8 cellular contexts compared by ENCODE assay signal in genomic region chr22:31943206-31943975, GRCh38. TPM values are rescaled to one million over a fixed set of nuclear protein-coding genes. Genes with fewer than 3 reads are reported as not detected.
DNase-seq lines count a peak whose midpoint lies in the region; ATAC-seq and TF ChIP-seq lines count a peak whose summit lies in the region.

No MANE protein-coding gene starts in this region.

- H3K4me3 ChIP-seq in H7 (ENCODE audit: insufficient read depth, low read depth, low read length) (peak overlapping the region; percentile 51), iPS-15b (ENCODE audit: low read depth, low read length) (peak overlapping the region; percentile 73)

- H3K9me3 Mint-ChIP-seq in activated CD8-positive, alpha-beta T cell treated with anti-CD3 and anti-CD28 coated beads for 36 hours = no peaks in the 10 kb centered on the region

- H3K4me1 Mint-ChIP-seq in activated CD8-positive, alpha-beta T cell treated with anti-CD3 and anti-CD28 coated beads for 36 hours (ENCODE audit: low read depth) = peaks cover 28% of the 10 kb centered on the region

- peaks cover 18% of the 10 kb centered on the region for H3K4me1 ChIP-seq in iPS-15b (ENCODE audit: control insufficient read depth, insufficient read depth, low read length)

- H3K9ac ChIP-seq in iPS-15b (ENCODE audit: low read depth, low read length) = peak overlapping the region; percentile 85

- no peak for ATAC-seq in activated CD8-positive, alpha-beta T cell treated with anti-CD3 and anti-CD28 coated beads for 36 hours
- ATAC-seq in stimulated activated naive CD8-positive, alpha-beta T cell treated with anti-CD3 and anti-CD28 coated beads, Interleukin-15, Interleukin-2, amounts not matched to agents 100 U/mL and 50 U/mL, for 24 hours = no peak
- no peak for ATAC-seq in HG02759 (IDR thresholded peaks at IDR 0.05; ENCODE audit: unreplicated experiment)
- no peak for ATAC-seq in HG02610 (IDR thresholded peaks at IDR 0.05; ENCODE audit: unreplicated experiment)
- ATAC-seq in HG03354 (IDR thresholded peaks at IDR 0.05; ENCODE audit: poor library complexity, severe bottlenecking, unreplicated experiment) = no peak

- no peak overlapping the region for H3K4me3 Mint-ChIP-seq in activated CD8-positive, alpha-beta T cell treated with anti-CD3 and anti-CD28 coated beads for 36 hours

- DNase-seq in H7 = peak; percentile 36
- DNase-seq in activated CD8-positive, alpha-beta T cell treated with anti-CD3 and anti-CD28 coated beads for 36 hours = no peak
- DNase-seq in stimulated activated naive CD8-positive, alpha-beta T cell treated with anti-CD3 and anti-CD28 coated beads, Interleukin-15, Interleukin-2, amounts not matched to agents 100 U/mL and 50 U/mL, for 24 hours = peak; percentile 21
- DNase-seq in activated gamma-delta T cell (lab: John Stamatoyannopoulos, UW) = no peak

- H3K27me3 Mint-ChIP-seq in activated CD8-positive, alpha-beta T cell treated with anti-CD3 and anti-CD28 coated beads for 36 hours = no peaks in the 10 kb centered on the region

- intact Hi-C loops in activated CD8-positive, alpha-beta T cell treated with anti-CD3 and anti-CD28 coated beads for 36 hours (cut with micrococcal nuclease) = loop anchor here (10.0 kb wide), 1 partner anchor 189 kb away; the partner anchor contains the start of genes DEPDC5 and PRR14L

- CTCF ChIA-PET in activated CD8-positive, alpha-beta T cell treated with anti-CD3 and anti-CD28 coated beads for 36 hours (lab: Charles Lee) = interaction anchor here (1.6 to 2.3 kb wide), 2 partner anchors 27 to 278 kb away, joined by 6 read pairs; no protein-coding TSS in a partner anchor

- peak overlapping the region; percentile 96 for H3K27ac Mint-ChIP-seq in activated CD8-positive, alpha-beta T cell treated with anti-CD3 and anti-CD28 coated beads for 36 hours

- H3K36me3 Mint-ChIP-seq in activated CD8-positive, alpha-beta T cell treated with anti-CD3 and anti-CD28 coated beads for 36 hours (ENCODE audit: low read depth) = peaks cover 14% of the 10 kb centered on the region

- H3K36me3 ChIP-seq in H7 (replicated peaks; ENCODE audit: control insufficient read depth, insufficient read depth, low read length) = peaks cover 3% of the 10 kb centered on the region
- no peaks in the 10 kb centered on the region for H3K36me3 ChIP-seq in iPS-15b (ENCODE audit: control insufficient read depth, insufficient read depth, low read length)

- H3K9me3 ChIP-seq in iPS-15b (ENCODE audit: control insufficient read depth, insufficient read depth, low read length) = no peaks in the 10 kb centered on the region

- no peak for TF ChIP-seq CTCF in activated CD8-positive, alpha-beta T cell treated with anti-CD3 and anti-CD28 coated beads for 36 hours (IDR thresholded peaks at IDR 0.05)

- POLR2A ChIA-PET in activated CD8-positive, alpha-beta T cell treated with anti-CD3 and anti-CD28 coated beads for 36 hours (lab: Charles Lee) = interaction anchor here (0.9 kb wide), 2 partner anchors 267 to 282 kb away, joined by 3 read pairs; partner anchors contain the start of gene PISD

- no peaks in the 10 kb centered on the region for H3K27me3 ChIP-seq in H7 (ENCODE audit: control insufficient read depth, insufficient read depth, low read length)
- peaks cover 6% of the 10 kb centered on the region for H3K27me3 ChIP-seq in iPS-15b (ENCODE audit: control insufficient read depth, insufficient read depth, low read length)

RNA-seq across cellular contexts. Expression of gene YWHAH, which starts 0.9 kb away (rescaled TPM):
- total RNA-seq in H7 (2014; rRNA removed; shearing (Covaris generic)) = 217 and 229 TPM in 2 replicates
- 100 to 1,000 TPM; 123 to 126 TPM for total RNA-seq in activated CD8-positive, alpha-beta T cell treated with anti-CD3 and anti-CD28 coated beads for 36 hours

Comparison
In these comparisons a context has a peak if more than half of its experiments do, and no peak if none do; other contexts are left out.
1. DNase-seq: peak in H7 (single experiment) and stimulated activated naive CD8-positive, alpha-beta T cell treated with anti-CD3 and anti-CD28 coated beads, Interleukin-15, Interleukin-2, amounts not matched to agents 100 U/mL and 50 U/mL, for 24 hours (single experiment); none in activated CD8-positive, alpha-beta T cell treated with anti-CD3 and anti-CD28 coated beads for 36 hours (single experiment) and activated gamma-delta T cell (single experiment).